9 cellular contexts compared by ENCODE assay signal in genomic region chr4:24140892-24141291, GRCh38.
"Had no signal": no experiment of that assay in that cellular context is flagged by ENCODE, and none has a peak within 500 bp of the region (broad histone marks: within the 10 kb centered on the region; RNA-seq: fewer than 3 reads in every experiment).

No MANE protein-coding gene starts in this region.

- H2AFZ ChIP-seq: GM23248 had no signal

- DNase-seq: GM23248, GOT3, H7, HFFc6, KG1 had no signal

- ATAC-seq: HCT116 had no signal

- H3K4me1 ChIP-seq: HAP-1 had no signal

- H3K36me3 Mint-ChIP-seq: IgD-negative memory B cell had no signal

- H3K36me3 ChIP-seq: HAP-1 had no signal

- H3K9me3 Mint-ChIP-seq: HFFc6 had no signal

- H3K9ac ChIP-seq: GM23248 had no signal

- H3K27ac Mint-ChIP-seq: HFFc6, IgD-negative memory B cell had no signal

- H3K4me3 Mint-ChIP-seq: HFFc6, IgD-negative memory B cell had no signal

- H3K4me3 ChIP-seq: GM23248, HAP-1 had no signal

- H3K4me1 Mint-ChIP-seq: IgD-negative memory B cell had no signal

- H3K27ac ChIP-seq: GM23248, HL-60 had no signal

- H3K9me3 ChIP-seq: HAP-1 had no signal
